In the genomic region with DNA sequence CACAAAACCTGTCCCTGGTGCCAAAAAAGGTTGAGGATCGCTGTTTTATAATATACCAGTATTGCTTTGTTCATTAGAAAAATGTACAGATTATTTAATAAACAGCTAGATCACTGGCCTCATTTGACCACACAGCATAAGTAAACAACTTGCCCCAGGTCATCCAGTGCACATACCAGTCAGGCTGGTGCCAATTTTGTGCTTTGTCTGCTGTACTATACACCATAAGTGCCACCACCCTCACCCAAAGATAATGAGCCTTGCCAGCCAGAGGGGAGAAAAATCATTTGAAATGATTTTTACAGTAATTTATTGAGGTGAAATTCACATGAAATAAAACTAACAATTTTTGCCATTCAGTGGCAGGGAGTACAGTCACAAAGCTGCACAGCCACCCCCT, we compare ENCODE assay signal across 2 cellular contexts.
TF ChIP-seq lines count a peak whose summit lies in the region.

No MANE protein-coding gene starts in this region.

TF ChIP-seq in A549, 52 proteins besides CTCF, POLR2A, EP300 and RAD21 (continued from another document):
- TF ChIP-seq, protein P1, sequence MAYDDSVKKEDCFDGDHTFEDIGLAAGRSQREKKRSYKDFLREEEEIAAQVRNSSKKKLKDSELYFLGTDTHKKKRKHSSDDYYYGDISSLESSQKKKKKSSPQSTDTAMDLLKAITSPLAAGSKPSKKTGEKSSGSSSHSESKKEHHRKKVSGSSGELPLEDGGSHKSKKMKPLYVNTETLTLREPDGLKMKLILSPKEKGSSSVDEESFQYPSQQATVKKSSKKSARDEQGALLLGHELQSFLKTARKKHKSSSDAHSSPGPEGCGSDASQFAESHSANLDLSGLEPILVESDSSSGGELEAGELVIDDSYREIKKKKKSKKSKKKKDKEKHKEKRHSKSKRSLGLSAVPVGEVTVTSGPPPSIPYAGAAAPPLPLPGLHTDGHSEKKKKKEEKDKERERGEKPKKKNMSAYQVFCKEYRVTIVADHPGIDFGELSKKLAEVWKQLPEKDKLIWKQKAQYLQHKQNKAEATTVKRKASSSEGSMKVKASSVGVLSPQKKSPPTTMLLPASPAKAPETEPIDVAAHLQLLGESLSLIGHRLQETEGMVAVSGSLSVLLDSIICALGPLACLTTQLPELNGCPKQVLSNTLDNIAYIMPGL (CRISPR knock-in tag; IDR thresholded peaks at IDR 0.05; ENCODE audit: borderline replicate concordance) = no peak
- no peak for TF ChIP-seq EHF (CRISPR knock-in tag; IDR thresholded peaks at IDR 0.05)
- TF ChIP-seq, protein P2, sequence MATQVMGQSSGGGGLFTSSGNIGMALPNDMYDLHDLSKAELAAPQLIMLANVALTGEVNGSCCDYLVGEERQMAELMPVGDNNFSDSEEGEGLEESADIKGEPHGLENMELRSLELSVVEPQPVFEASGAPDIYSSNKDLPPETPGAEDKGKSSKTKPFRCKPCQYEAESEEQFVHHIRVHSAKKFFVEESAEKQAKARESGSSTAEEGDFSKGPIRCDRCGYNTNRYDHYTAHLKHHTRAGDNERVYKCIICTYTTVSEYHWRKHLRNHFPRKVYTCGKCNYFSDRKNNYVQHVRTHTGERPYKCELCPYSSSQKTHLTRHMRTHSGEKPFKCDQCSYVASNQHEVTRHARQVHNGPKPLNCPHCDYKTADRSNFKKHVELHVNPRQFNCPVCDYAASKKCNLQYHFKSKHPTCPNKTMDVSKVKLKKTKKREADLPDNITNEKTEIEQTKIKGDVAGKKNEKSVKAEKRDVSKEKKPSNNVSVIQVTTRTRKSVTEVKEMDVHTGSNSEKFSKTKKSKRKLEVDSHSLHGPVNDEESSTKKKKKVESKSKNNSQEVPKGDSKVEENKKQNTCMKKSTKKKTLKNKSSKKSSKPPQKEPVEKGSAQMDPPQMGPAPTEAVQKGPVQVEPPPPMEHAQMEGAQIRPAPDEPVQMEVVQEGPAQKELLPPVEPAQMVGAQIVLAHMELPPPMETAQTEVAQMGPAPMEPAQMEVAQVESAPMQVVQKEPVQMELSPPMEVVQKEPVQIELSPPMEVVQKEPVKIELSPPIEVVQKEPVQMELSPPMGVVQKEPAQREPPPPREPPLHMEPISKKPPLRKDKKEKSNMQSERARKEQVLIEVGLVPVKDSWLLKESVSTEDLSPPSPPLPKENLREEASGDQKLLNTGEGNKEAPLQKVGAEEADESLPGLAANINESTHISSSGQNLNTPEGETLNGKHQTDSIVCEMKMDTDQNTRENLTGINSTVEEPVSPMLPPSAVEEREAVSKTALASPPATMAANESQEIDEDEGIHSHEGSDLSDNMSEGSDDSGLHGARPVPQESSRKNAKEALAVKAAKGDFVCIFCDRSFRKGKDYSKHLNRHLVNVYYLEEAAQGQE (IDR thresholded peaks at IDR 0.05) = no peak
- TF ChIP-seq, protein P3, sequence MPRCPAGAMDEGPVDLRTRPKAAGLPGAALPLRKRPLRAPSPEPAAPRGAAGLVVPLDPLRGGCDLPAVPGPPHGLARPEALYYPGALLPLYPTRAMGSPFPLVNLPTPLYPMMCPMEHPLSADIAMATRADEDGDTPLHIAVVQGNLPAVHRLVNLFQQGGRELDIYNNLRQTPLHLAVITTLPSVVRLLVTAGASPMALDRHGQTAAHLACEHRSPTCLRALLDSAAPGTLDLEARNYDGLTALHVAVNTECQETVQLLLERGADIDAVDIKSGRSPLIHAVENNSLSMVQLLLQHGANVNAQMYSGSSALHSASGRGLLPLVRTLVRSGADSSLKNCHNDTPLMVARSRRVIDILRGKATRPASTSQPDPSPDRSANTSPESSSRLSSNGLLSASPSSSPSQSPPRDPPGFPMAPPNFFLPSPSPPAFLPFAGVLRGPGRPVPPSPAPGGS (IDR thresholded peaks at IDR 0.05) = no peak
- TF ChIP-seq HEYL (CRISPR knock-in tag; IDR thresholded peaks at IDR 0.05) = no peak
- TF ChIP-seq RNF2 (IDR thresholded peaks at IDR 0.05; ENCODE audit: borderline replicate concordance, low read depth) = no peak
- TF ChIP-seq JUN (IDR thresholded peaks at IDR 0.05) = no peak
- no peak for TF ChIP-seq HOXB5 (CRISPR knock-in tag; IDR thresholded peaks at IDR 0.05)
- TF ChIP-seq FOXS1 (CRISPR knock-in tag; IDR thresholded peaks at IDR 0.05) = no peak
- TF ChIP-seq CHD4 (IDR thresholded peaks at IDR 0.05; ENCODE audit: borderline replicate concordance) = no peak
- TF ChIP-seq POLR2AphosphoS2 (conservative IDR thresholded peaks at IDR 0.05; ENCODE audit: low read length) = no peak
- no peak for TF ChIP-seq RFX5 (IDR thresholded peaks at IDR 0.05)
- TF ChIP-seq NFE2L2 (conservative IDR thresholded peaks at IDR 0.05; ENCODE audit: low read length) = no peak
TF ChIP-seq in A549: peak in this region for 0.

TF ChIP-seq in IMR-90, 13 proteins besides CTCF, POLR2A, EP300 and RAD21 (continued from another document):
- TF ChIP-seq, protein P4, sequence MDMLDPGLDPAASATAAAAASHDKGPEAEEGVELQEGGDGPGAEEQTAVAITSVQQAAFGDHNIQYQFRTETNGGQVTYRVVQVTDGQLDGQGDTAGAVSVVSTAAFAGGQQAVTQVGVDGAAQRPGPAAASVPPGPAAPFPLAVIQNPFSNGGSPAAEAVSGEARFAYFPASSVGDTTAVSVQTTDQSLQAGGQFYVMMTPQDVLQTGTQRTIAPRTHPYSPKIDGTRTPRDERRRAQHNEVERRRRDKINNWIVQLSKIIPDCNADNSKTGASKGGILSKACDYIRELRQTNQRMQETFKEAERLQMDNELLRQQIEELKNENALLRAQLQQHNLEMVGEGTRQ (IDR thresholded peaks at IDR 0.05; ENCODE audit: low read depth, low read length) = no peak
- TF ChIP-seq CHD1 (IDR thresholded peaks at IDR 0.05; ENCODE audit: low read depth, low read length) = no peak
TF ChIP-seq in IMR-90: peak in this region for 0.
